10 cellular contexts compared by ENCODE assay signal in the genomic region with DNA sequence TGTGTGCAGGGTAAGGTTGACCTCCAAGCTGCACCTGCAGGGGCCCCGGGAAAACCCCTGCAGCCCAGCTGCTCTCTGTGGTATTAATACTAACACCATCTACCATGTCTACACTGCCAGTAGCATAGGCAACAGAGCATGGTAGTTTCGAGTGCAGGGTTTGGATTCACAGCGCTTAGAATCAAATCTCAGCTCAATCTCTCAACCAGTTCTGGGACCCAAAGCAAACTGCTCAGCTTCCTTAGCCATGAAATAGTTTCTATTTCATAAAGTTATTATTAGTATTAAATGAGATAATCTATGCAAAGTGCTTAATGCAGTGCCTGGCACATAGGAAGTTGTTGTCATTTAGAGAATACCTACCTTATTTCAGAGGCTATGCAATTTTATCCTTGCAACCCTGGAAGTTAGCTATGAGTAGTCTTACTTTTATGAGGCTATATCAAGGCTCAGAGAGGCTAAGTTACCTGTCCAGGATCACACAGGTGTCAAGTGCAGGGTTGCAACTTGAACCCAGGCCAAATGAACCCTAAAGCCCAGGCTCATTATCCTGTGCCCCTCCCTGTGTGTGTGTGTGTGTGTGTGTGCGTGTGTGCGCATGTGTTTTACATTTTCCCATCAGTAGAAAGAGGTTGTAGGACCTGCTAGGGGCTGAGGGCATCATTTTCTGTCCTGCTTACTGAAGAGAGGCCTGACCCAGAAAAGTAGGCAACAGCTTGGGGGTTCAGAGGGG. TPM values are rescaled to one million over a fixed set of nuclear protein-coding genes. Genes with fewer than 3 reads are reported as not detected.
DNase-seq lines count a peak whose midpoint lies in the region; ATAC-seq, FAIRE-seq and TF ChIP-seq lines count a peak whose summit lies in the region.
"Had no signal": no experiment of that assay in that cellular context is flagged by ENCODE, and none has a peak within 500 bp of the region (broad histone marks: within the 10 kb centered on the region; RNA-seq: fewer than 3 reads in every experiment).

No MANE protein-coding gene starts in this region.

- H3K36me3 ChIP-seq in endodermal cell (ENCODE audit: control insufficient read depth, insufficient read depth, low read length) (no peaks in the 10 kb centered on the region), brain microvascular endothelial cell (replicated peaks) (no peaks in the 10 kb centered on the region)
- H3K36me3 ChIP-seq: SJSA1 had no signal

- DNase-seq in GM20000 (ENCODE audit: low spot score) (peak; percentile 68), endodermal cell (peak; percentile 20), D721Med (ENCODE audit: insufficient read length, low spot score) (no peak), COR-L47 (lab: John Stamatoyannopoulos, UW) (no peak), hypothalamus (lab: John Stamatoyannopoulos, UW) (no peak), brain microvascular endothelial cell (no peak)
- DNase-seq: mammary epithelial cell had no signal

- H3K27me3 Mint-ChIP-seq in endodermal cell (ENCODE audit: insufficient read depth), result no peaks in the 10 kb centered on the region

- H3K27ac Mint-ChIP-seq in endodermal cell, result no peak overlapping the region

- H3K9ac ChIP-seq in endodermal cell (ENCODE audit: extremely low read depth, low read length, poor library complexity, severe bottlenecking), result no peak overlapping the region

- in situ Hi-C loops in brain microvascular endothelial cell (cut with HindIII; ENCODE audit: low pct_ligation_motif_present, low sequenced_read_pairs), result no loop called here

- no peak overlapping the region for H3K27ac ChIP-seq in endodermal cell (ENCODE audit: low read depth, low read length)
- no peak overlapping the region for H3K27ac ChIP-seq in brain microvascular endothelial cell
- H3K27ac ChIP-seq: SJSA1 had no signal

- no peak overlapping the region for H3K4me3 Mint-ChIP-seq in endodermal cell

- ATAC-seq in GM18499 (IDR thresholded peaks at IDR 0.05; ENCODE audit: insufficient read depth, unreplicated experiment), result peak; percentile 78
- peak; percentile 81 for ATAC-seq in HG03097 (IDR thresholded peaks at IDR 0.05; ENCODE audit: low FRiP score, unreplicated experiment)

- H3K4me3 ChIP-seq in endodermal cell (ENCODE audit: low read length) (no peak overlapping the region), brain microvascular endothelial cell (ENCODE audit: low read depth, low read length) (no peak overlapping the region)
- H3K4me3 ChIP-seq: SJSA1 had no signal

- H3K27me3 ChIP-seq in endodermal cell (ENCODE audit: control insufficient read depth, insufficient read depth, low read length, poor library complexity, severe bottlenecking) (no peaks in the 10 kb centered on the region), brain microvascular endothelial cell (replicated peaks) (no peaks in the 10 kb centered on the region)

- H3K4me1 ChIP-seq in endodermal cell (ENCODE audit: control insufficient read depth, insufficient read depth, low read length), result peaks cover 10% of the 10 kb centered on the region

- no peaks in the 10 kb centered on the region for H3K9me3 ChIP-seq in endodermal cell (ENCODE audit: control insufficient read depth, low read length)
- H3K9me3 ChIP-seq: SJSA1 had no signal

- 82% methylated on average over 5 of the region's 5 CpGs; no CpG with 5 or more reads in 1 of the 2 experiments for WGBS in endodermal cell (ENCODE audit: insufficient coverage in 1 of 2, insufficient read length in 1 of 2), 2 experiments

- no peaks in the 10 kb centered on the region for H3K36me3 Mint-ChIP-seq in endodermal cell (ENCODE audit: low read depth)

- no peak for FAIRE-seq in D721Med (lab: Jason Lieb, UNC)

- H3K9me3 Mint-ChIP-seq in endodermal cell, result peaks cover 1% of the 10 kb centered on the region

- TF ChIP-seq CTCF in GM20000 (IDR thresholded peaks at IDR 0.05; ENCODE audit: extremely low read depth, missing control alignments) (no peak), endodermal cell (conservative IDR thresholded peaks at IDR 0.05) (no peak), D721Med (IDR thresholded peaks at IDR 0.05; ENCODE audit: insufficient read depth, missing control alignments) (no peak), brain microvascular endothelial cell (IDR thresholded peaks at IDR 0.05; ENCODE audit: low read depth, low read length, missing control alignments) (no peak)

- peaks cover 48% of the 10 kb centered on the region for H3K4me1 Mint-ChIP-seq in endodermal cell

RNA-seq across cellular contexts. Expression of a gene that starts 27.6 kb away (rescaled TPM):
- 10 to 100 TPM; 53.6 to 58.8 TPM for total RNA-seq in endodermal cell
- polyA plus RNA-seq in endodermal cell (2013, experiment 1 of 2), result 50.7 TPM
- polyA plus RNA-seq in endodermal cell (2013, experiment 2 of 2), result 50.8 TPM

RNA-seq across cellular contexts. Expression of a gene that starts 54.8 kb away (rescaled TPM):
- 100 to 1,000 TPM; 163 to 254 TPM for total RNA-seq in endodermal cell
- polyA plus RNA-seq in endodermal cell (2013, experiment 1 of 2), result 129 TPM
- 99.2 TPM for polyA plus RNA-seq in endodermal cell (2013, experiment 2 of 2)

Comparison
In these comparisons a context has a peak if more than half of its experiments do, and no peak if none do; other contexts are left out.
1. DNase-seq: peak in GM20000 (single experiment) and endodermal cell (single experiment); none in D721Med (single experiment), COR-L47 (single experiment), hypothalamus (0 of 51) and brain microvascular endothelial cell (single experiment).